ENCODE assay signal across 8 cellular contexts in genomic region chr13:49248433-49249002, GRCh38. TPM values are rescaled to one million over a fixed set of nuclear protein-coding genes. Genes with fewer than 3 reads are reported as not detected.
DNase-seq lines count a peak whose midpoint lies in the region; ATAC-seq and TF ChIP-seq lines count a peak whose summit lies in the region.

No MANE protein-coding gene starts in this region.

- ATAC-seq in GM18868 (IDR thresholded peaks at IDR 0.05; ENCODE audit: unreplicated experiment) (peak; percentile 10), GM18867 (IDR thresholded peaks at IDR 0.05; ENCODE audit: unreplicated experiment) (no peak), GM19328 (IDR thresholded peaks at IDR 0.05; ENCODE audit: unreplicated experiment) (no peak)

- H3K27ac ChIP-seq in adipose tissue (ENCODE audit: low read depth, low read length) (peak overlapping the region; percentile 56), hepatocyte (peak overlapping the region; percentile 72)

- H3K4me2 ChIP-seq in hepatocyte: peak overlapping the region; percentile 90

- H3K27me3 ChIP-seq in hepatocyte: no peaks in the 10 kb centered on the region

- TF ChIP-seq CTCF in hepatocyte (IDR thresholded peaks at IDR 0.05; ENCODE audit: poor library complexity): peak; percentile 35

- H4K20me1 ChIP-seq in hepatocyte (ENCODE audit: insufficient read depth, poor library complexity, severe bottlenecking): no peaks in the 10 kb centered on the region

- DNase-seq in AML-193 (lab: John Stamatoyannopoulos, UW): peak; percentile 49 to 78
- peak; percentile 17 for DNase-seq in Jurkat, Clone E6-1 (ENCODE audit: low read depth, low spot score)
- DNase-seq in hepatocyte (ENCODE audit: low spot score): peak; percentile 6
- no peak for DNase-seq in skeletal muscle cell (ENCODE audit: low read depth)

- H2AFZ ChIP-seq in hepatocyte: peak overlapping the region; percentile 85

- H3K4me1 ChIP-seq in hepatocyte (ENCODE audit: insufficient read depth): no peaks in the 10 kb centered on the region

- 1 to 3% (median 1%) methylated on average over 18 of the region's 18 CpGs for WGBS in adipose tissue, 3 donors
- WGBS in hepatocyte (ENCODE audit: low lambda C conversion rate, missing lambda C conversion rate): 3% methylated on average over 18 of the region's 18 CpGs

- peak overlapping the region; percentile 96 for H3K4me3 ChIP-seq in Jurkat, Clone E6-1 (ENCODE audit: low read length)
- H3K4me3 ChIP-seq in hepatocyte: peak overlapping the region; percentile 60
- H3K4me3 ChIP-seq in skeletal muscle cell (ENCODE audit: low read depth, low read length): peak overlapping the region; percentile 94

- no peaks in the 10 kb centered on the region for H3K9me2 ChIP-seq in hepatocyte (replicated peaks; ENCODE audit: insufficient read depth)

- H3K36me3 ChIP-seq in hepatocyte (replicated peaks; ENCODE audit: insufficient read depth, low read depth): no peaks in the 10 kb centered on the region

- peaks cover 8% of the 10 kb centered on the region for H3K79me2 ChIP-seq in hepatocyte

- H3K9me3 ChIP-seq in hepatocyte (ENCODE audit: low read depth): no peaks in the 10 kb centered on the region

RNA-seq across cellular contexts. Expression of gene CDADC1, which starts 0.8 kb away (rescaled TPM):
- 24.7 TPM for polyA plus RNA-seq in Jurkat, Clone E6-1 (2012; ENCODE audit: insufficient read depth, insufficient read length)
- 10 to 100 TPM in 1 of 3 donors, 1 to 10 TPM in 2; 2.5 to 10.3 (median 5.7) TPM for polyA plus RNA-seq in adipose tissue
- total RNA-seq in hepatocyte: 4.0 and 4.2 TPM in 2 replicates
- 7.3 and 7.7 TPM in 2 replicates for polyA plus RNA-seq in hepatocyte

RNA-seq across cellular contexts. Expression of gene MLNR, which starts 28.4 kb away (rescaled TPM):
- polyA plus RNA-seq in Jurkat, Clone E6-1 (2012; ENCODE audit: insufficient read depth, insufficient read length): 0.71 TPM
- polyA plus RNA-seq in adipose tissue (under 1 TPM in 1 of 3 donors, not detected in 2; 0.06 TPM), hepatocyte (not detected in 2 replicates)
- total RNA-seq in hepatocyte: not detected in 2 replicates
